ENCODE assay signal across 13 cellular contexts in genomic region chr1:7515175-7515574, GRCh38.
DNase-seq lines count a peak whose midpoint lies in the region; ATAC-seq and TF ChIP-seq lines count a peak whose summit lies in the region.
"Had no signal": no experiment of that assay in that cellular context is flagged by ENCODE, and none has a peak within 500 bp of the region (broad histone marks: within the 10 kb centered on the region; RNA-seq: fewer than 3 reads in every experiment).

No MANE protein-coding gene starts in this region.

- H3K9me2 ChIP-seq in GM23338 (ENCODE audit: insufficient read depth): no peaks in the 10 kb centered on the region

- H3K4me2 ChIP-seq in GM23338: no peak overlapping the region
- H3K4me2 ChIP-seq: BLaER1 had no signal

- no peaks in the 10 kb centered on the region for H3K9me3 ChIP-seq in left lung
- H3K9me3 ChIP-seq: BLaER1, Caco-2 had no signal

- no peaks in the 10 kb centered on the region for H3F3A ChIP-seq in GM23338 (replicated peaks; ENCODE audit: low read depth)

- H3K36me3 ChIP-seq in left lung: no peaks in the 10 kb centered on the region
- H3K36me3 ChIP-seq in GM23338 (ENCODE audit: insufficient read depth): no peaks in the 10 kb centered on the region
- H3K36me3 ChIP-seq: BLaER1 had no signal

- no peak overlapping the region for H3K27ac Mint-ChIP-seq in GM23338

- H3K27me3 ChIP-seq in left lung: no peaks in the 10 kb centered on the region
- H3K27me3 ChIP-seq in GM23338 (ENCODE audit: insufficient read depth): no peaks in the 10 kb centered on the region
- H3K27me3 ChIP-seq: BLaER1 had no signal

- H4K20me1 ChIP-seq in GM23338 (replicated peaks; ENCODE audit: insufficient read depth): no peaks in the 10 kb centered on the region
- H4K20me1 ChIP-seq: BLaER1 had no signal

- H3K4me1 ChIP-seq in left lung (no peaks in the 10 kb centered on the region), GM23338 (ENCODE audit: insufficient read depth) (no peaks in the 10 kb centered on the region)
- H3K4me1 ChIP-seq: Caco-2 had no signal

- H3K4me3 ChIP-seq in epithelial cell of esophagus (ENCODE audit: low read length): no peak overlapping the region
- no peak overlapping the region for H3K4me3 ChIP-seq in left lung
- H3K4me3 ChIP-seq in GM23338: no peak overlapping the region
- H3K4me3 ChIP-seq: BLaER1 had no signal

- no peaks in the 10 kb centered on the region; the same call in 1 of the 3 replicates for H3K36me3 Mint-ChIP-seq in GM23338 (ENCODE audit: low read depth)
- H3K36me3 Mint-ChIP-seq: CD8-positive, alpha-beta memory T cell had no signal

- intact Hi-C loops in left lung (cut with DNase I): no loop called here

- ATAC-seq in left lung (peak; percentile 44), GM23338 (no peak)

- H3K27ac ChIP-seq in left lung: no peak overlapping the region
- H3K27ac ChIP-seq in GM23338 (ENCODE audit: low read depth): no peak overlapping the region
- H3K27ac ChIP-seq: BLaER1 had no signal

- H3K27me3 Mint-ChIP-seq in GM23338 (ENCODE audit: insufficient read depth, low read depth, poor library complexity): peaks cover 7% of the 10 kb centered on the region

- no peak overlapping the region for H2AFZ ChIP-seq in GM23338

- no peak overlapping the region for H3K4me3 Mint-ChIP-seq in GM23338

- peaks cover 2% of the 10 kb centered on the region for H3K4me1 Mint-ChIP-seq in GM23338
- H3K4me1 Mint-ChIP-seq: CD8-positive, alpha-beta memory T cell had no signal

- no peak for TF ChIP-seq CTCF in epithelial cell of esophagus (IDR thresholded peaks at IDR 0.05; ENCODE audit: insufficient read depth, low read depth, low read length, missing control alignments)
- no peak for TF ChIP-seq CTCF in left lung (IDR thresholded peaks at IDR 0.05)
- TF ChIP-seq CTCF in GM23338 (conservative IDR thresholded peaks at IDR 0.05; ENCODE audit: low read depth in 2 of 2): no peak

- peak; percentile 20 for DNase-seq in HT1080 (ENCODE audit: low read depth)
- peak; percentile 16 for DNase-seq in epithelial cell of esophagus (ENCODE audit: low read depth)
- DNase-seq in left lung: peak in 1 of 2 donors; percentile 56
- peak; percentile 79 for DNase-seq in renal cortical epithelial cell (ENCODE audit: low read depth)
- DNase-seq in GM23338 (ENCODE audit: low spot score): no peak
- no peak for DNase-seq in SIG-M5 treated with dmso at 0.1 percent for 504 hours (lab: John Stamatoyannopoulos, UW; ENCODE audit: unreplicated experiment)
- DNase-seq in UCSD-AML1 (lab: John Stamatoyannopoulos, UW; ENCODE audit: unreplicated experiment): no peak
- DNase-seq: 8988T; AML-193; Caco-2; CD8-positive, alpha-beta memory T cell; GF-D8 had no signal

- H3K79me2 ChIP-seq in GM23338 (replicated peaks; ENCODE audit: insufficient read depth): no peaks in the 10 kb centered on the region

- peaks cover 7% of the 10 kb centered on the region for H3K9me3 Mint-ChIP-seq in GM23338
- H3K9me3 Mint-ChIP-seq: CD8-positive, alpha-beta memory T cell had no signal

TF ChIP-seq in GM23338, 12 proteins besides CTCF, POLR2A, EP300 and RAD21 (continues in another document):
- TF ChIP-seq EZH2 (IDR thresholded peaks at IDR 0.05; ENCODE audit: low read depth, unreplicated experiment): no peak
- TF ChIP-seq STAT1 (IDR thresholded peaks at IDR 0.05; ENCODE audit: unreplicated experiment): no peak
- TF ChIP-seq CREB1 (CRISPR knock-in tag; IDR thresholded peaks at IDR 0.05; ENCODE audit: low read depth): no peak
- TF ChIP-seq REST (IDR thresholded peaks at IDR 0.05; ENCODE audit: unreplicated experiment): no peak
- no peak for TF ChIP-seq ZNF114 (CRISPR knock-in tag; IDR thresholded peaks at IDR 0.05)
- TF ChIP-seq, protein P1, sequence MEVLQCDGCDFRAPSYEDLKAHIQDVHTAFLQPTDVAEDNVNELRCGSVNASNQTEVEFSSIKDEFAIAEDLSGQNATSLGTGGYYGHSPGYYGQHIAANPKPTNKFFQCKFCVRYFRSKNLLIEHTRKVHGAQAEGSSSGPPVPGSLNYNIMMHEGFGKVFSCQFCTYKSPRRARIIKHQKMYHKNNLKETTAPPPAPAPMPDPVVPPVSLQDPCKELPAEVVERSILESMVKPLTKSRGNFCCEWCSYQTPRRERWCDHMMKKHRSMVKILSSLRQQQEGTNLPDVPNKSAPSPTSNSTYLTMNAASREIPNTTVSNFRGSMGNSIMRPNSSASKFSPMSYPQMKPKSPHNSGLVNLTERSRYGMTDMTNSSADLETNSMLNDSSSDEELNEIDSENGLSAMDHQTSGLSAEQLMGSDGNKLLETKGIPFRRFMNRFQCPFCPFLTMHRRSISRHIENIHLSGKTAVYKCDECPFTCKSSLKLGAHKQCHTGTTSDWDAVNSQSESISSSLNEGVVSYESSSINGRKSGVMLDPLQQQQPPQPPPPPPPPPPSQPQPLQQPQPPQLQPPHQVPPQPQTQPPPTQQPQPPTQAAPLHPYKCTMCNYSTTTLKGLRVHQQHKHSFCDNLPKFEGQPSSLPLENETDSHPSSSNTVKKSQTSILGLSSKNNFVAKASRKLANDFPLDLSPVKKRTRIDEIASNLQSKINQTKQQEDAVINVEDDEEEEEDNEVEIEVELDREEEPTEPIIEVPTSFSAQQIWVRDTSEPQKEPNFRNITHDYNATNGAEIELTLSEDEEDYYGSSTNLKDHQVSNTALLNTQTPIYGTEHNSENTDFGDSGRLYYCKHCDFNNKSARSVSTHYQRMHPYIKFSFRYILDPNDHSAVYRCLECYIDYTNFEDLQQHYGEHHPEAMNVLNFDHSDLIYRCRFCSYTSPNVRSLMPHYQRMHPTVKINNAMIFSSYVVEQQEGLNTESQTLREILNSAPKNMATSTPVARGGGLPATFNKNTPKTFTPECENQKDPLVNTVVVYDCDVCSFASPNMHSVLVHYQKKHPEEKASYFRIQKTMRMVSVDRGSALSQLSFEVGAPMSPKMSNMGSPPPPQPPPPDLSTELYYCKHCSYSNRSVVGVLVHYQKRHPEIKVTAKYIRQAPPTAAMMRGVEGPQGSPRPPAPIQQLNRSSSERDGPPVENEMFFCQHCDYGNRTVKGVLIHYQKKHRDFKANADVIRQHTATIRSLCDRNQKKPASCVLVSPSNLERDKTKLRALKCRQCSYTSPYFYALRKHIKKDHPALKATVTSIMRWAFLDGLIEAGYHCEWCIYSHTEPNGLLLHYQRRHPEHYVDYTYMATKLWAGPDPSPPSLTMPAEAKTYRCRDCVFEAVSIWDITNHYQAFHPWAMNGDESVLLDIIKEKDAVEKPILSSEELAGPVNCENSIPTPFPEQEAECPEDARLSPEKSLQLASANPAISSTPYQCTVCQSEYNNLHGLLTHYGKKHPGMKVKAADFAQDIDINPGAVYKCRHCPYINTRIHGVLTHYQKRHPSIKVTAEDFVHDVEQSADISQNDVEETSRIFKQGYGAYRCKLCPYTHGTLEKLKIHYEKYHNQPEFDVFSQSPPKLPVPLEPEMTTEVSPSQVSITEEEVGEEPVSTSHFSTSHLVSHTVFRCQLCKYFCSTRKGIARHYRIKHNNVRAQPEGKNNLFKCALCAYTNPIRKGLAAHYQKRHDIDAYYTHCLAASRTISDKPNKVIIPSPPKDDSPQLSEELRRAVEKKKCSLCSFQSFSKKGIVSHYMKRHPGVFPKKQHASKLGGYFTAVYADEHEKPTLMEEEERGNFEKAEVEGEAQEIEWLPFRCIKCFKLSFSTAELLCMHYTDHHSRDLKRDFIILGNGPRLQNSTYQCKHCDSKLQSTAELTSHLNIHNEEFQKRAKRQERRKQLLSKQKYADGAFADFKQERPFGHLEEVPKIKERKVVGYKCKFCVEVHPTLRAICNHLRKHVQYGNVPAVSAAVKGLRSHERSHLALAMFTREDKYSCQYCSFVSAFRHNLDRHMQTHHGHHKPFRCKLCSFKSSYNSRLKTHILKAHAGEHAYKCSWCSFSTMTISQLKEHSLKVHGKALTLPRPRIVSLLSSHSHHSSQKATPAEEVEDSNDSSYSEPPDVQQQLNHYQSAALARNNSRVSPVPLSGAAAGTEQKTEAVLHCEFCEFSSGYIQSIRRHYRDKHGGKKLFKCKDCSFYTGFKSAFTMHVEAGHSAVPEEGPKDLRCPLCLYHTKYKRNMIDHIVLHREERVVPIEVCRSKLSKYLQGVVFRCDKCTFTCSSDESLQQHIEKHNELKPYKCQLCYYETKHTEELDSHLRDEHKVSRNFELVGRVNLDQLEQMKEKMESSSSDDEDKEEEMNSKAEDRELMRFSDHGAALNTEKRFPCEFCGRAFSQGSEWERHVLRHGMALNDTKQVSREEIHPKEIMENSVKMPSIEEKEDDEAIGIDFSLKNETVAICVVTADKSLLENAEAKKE (CRISPR knock-in tag; IDR thresholded peaks at IDR 0.05): no peak
- TF ChIP-seq POLR2AphosphoS5 (IDR thresholded peaks at IDR 0.05; ENCODE audit: low read depth): no peak
- no peak for TF ChIP-seq JUNB (IDR thresholded peaks at IDR 0.05; ENCODE audit: unreplicated experiment)
- no peak for TF ChIP-seq NANOG (IDR thresholded peaks at IDR 0.05; ENCODE audit: borderline replicate concordance)
- TF ChIP-seq EZH2phosphoT487 (IDR thresholded peaks at IDR 0.05; ENCODE audit: unreplicated experiment): no peak
- no peak for TF ChIP-seq ZNF331 (CRISPR knock-in tag; IDR thresholded peaks at IDR 0.05; ENCODE audit: low read depth)

Comparison
In these comparisons a context has a peak if more than half of its experiments do, and no peak if none do; other contexts are left out.
1. DNase-seq: peak in HT1080 (single experiment), epithelial cell of esophagus (single experiment) and renal cortical epithelial cell (single experiment); none in GM23338 (single experiment), SIG-M5 treated with dmso at 0.1 percent for 504 hours (single experiment) and UCSD-AML1 (single experiment).